8 cellular contexts compared by ENCODE assay signal in the genomic region with DNA sequence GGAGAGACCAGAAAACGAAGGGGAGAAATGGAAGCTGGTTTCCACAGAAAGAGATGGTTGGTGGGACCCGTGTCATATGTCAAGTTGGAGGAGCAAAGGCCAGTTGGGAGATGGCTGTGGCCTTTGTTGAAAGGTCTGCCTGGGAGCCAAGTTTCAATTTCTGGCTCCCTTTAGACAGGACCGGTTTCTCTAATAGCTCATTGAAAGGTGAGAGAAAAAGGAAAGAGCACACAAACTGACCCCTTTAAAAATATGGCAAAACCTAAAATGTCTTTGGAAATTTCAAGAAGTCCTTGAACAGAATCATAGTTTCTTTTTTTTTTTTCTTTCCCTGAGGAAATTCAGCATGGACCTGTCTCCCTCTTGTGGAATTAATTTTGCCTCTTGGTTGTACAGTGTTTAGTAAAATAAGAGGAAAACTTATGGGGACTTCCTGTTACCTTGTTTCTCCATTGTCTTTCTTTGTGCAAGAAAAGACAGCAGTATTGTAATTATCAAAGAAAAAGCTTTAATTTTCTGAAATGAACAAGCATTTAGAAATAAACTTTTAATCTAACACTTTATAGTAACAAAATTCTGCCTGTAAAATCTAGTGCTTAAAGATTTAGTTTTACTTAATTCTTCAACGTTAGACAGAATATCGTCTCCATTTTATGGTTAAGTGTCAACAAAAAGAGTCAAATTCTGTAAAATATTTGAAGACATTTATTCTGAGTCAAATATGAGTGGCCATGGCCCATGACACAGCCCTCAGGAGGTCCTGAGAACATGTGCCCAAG.
DNase-seq lines count a peak whose midpoint lies in the region; ATAC-seq and TF ChIP-seq lines count a peak whose summit lies in the region.

No MANE protein-coding gene starts in this region.

- H3K36me3 ChIP-seq in RWPE2 (ENCODE audit: low read depth) (no peaks in the 10 kb centered on the region), skeletal muscle tissue (ENCODE audit: control insufficient read depth in 3 of 3, insufficient read depth in 3 of 3, low read length in 3 of 3) (no peaks in the 10 kb centered on the region)

- no peak overlapping the region for H3K27ac ChIP-seq in RWPE2 (ENCODE audit: poor library complexity, severe bottlenecking)
- H3K27ac ChIP-seq in skeletal muscle tissue (ENCODE audit: low read depth, low read length): peak overlapping the region; percentile 44

- ATAC-seq in RWPE2 (ENCODE audit: low read depth) (peak; percentile 44; the same call in 1 of the 3 replicates), Right ventricle myocardium superior (ENCODE audit: poor library complexity) (peak; percentile 77), HG03442 (IDR thresholded peaks at IDR 0.05; ENCODE audit: unreplicated experiment) (no peak), HG02623 (IDR thresholded peaks at IDR 0.05; ENCODE audit: unreplicated experiment) (no peak), GM21381 (IDR thresholded peaks at IDR 0.05; ENCODE audit: unreplicated experiment) (no peak)

- DNase-seq in H4 (ENCODE audit: low spot score): peak; percentile 19
- DNase-seq in RWPE2 (ENCODE audit: low spot score): no peak
- no peak for DNase-seq in Right ventricle myocardium superior
- DNase-seq in midbrain (lab: John Stamatoyannopoulos, UW): no peak

- H3K9me3 ChIP-seq in RWPE2 (ENCODE audit: severe bottlenecking) (peaks cover under 1% of the 10 kb centered on the region), skeletal muscle tissue (ENCODE audit: control insufficient read depth in 3 of 3, low read length in 3 of 3) (no peaks in the 10 kb centered on the region)

- H3K4me1 ChIP-seq in RWPE2 (ENCODE audit: insufficient read depth, poor library complexity, severe bottlenecking): peaks cover 8% of the 10 kb centered on the region
- peaks cover 3 to 4% (median 4%) of the 10 kb centered on the region in 3 donors for H3K4me1 ChIP-seq in skeletal muscle tissue (ENCODE audit: control insufficient read depth in 3 of 3, insufficient read depth in 3 of 3, low read length in 3 of 3)

- H3K4me3 ChIP-seq in RWPE2 (ENCODE audit: severe bottlenecking) (no peak overlapping the region), skeletal muscle tissue (ENCODE audit: low read length in 3 of 3) (no peak overlapping the region)

- H3K27me3 ChIP-seq in RWPE2 (ENCODE audit: insufficient read depth, poor library complexity, severe bottlenecking) (no peaks in the 10 kb centered on the region), skeletal muscle tissue (ENCODE audit: control insufficient read depth in 3 of 3, insufficient read depth in 3 of 3, low read length in 3 of 3) (no peaks in the 10 kb centered on the region)

- intact Hi-C loops in Right ventricle myocardium superior (cut with DNase I): loop anchor here (5.0 kb wide), 1 partner anchor 284 kb away; no protein-coding TSS in a partner anchor

- peak; percentile 74 for TF ChIP-seq CTCF in RWPE2 (IDR thresholded peaks at IDR 0.05; ENCODE audit: poor library complexity, severe bottlenecking)

- peak overlapping the region in 1 of 3 donors; percentile 23 for H3K9ac ChIP-seq in skeletal muscle tissue (ENCODE audit: low read depth in 1 of 3, low read length in 3 of 3)

Comparison
In these comparisons a context has a peak if more than half of its experiments do, and no peak if none do; other contexts are left out.
1. ATAC-seq: peak in RWPE2 (single experiment) and Right ventricle myocardium superior (single experiment); none in HG03442 (single experiment), HG02623 (single experiment) and GM21381 (single experiment).